1 cellular context compared by ENCODE assay signal in genomic region chr3:60192297-60193114, GRCh38.
TF ChIP-seq lines count a peak whose summit lies in the region.

No MANE protein-coding gene starts in this region.

TF ChIP-seq in K562, 482 proteins besides CTCF, POLR2A, EP300 and RAD21 (continued from another document):
- TF ChIP-seq GTF3C2 (IDR thresholded peaks at IDR 0.05; ENCODE audit: borderline replicate concordance, extremely low read depth, insufficient read length) = no peak
- no peak for TF ChIP-seq KAT8 (IDR thresholded peaks at IDR 0.05; ENCODE audit: low read depth)
- no peak for TF ChIP-seq CLOCK (CRISPR knock-in tag; IDR thresholded peaks at IDR 0.05; ENCODE audit: borderline replicate concordance)
